ENCODE assay signal across 8 cellular contexts in the genomic region with DNA sequence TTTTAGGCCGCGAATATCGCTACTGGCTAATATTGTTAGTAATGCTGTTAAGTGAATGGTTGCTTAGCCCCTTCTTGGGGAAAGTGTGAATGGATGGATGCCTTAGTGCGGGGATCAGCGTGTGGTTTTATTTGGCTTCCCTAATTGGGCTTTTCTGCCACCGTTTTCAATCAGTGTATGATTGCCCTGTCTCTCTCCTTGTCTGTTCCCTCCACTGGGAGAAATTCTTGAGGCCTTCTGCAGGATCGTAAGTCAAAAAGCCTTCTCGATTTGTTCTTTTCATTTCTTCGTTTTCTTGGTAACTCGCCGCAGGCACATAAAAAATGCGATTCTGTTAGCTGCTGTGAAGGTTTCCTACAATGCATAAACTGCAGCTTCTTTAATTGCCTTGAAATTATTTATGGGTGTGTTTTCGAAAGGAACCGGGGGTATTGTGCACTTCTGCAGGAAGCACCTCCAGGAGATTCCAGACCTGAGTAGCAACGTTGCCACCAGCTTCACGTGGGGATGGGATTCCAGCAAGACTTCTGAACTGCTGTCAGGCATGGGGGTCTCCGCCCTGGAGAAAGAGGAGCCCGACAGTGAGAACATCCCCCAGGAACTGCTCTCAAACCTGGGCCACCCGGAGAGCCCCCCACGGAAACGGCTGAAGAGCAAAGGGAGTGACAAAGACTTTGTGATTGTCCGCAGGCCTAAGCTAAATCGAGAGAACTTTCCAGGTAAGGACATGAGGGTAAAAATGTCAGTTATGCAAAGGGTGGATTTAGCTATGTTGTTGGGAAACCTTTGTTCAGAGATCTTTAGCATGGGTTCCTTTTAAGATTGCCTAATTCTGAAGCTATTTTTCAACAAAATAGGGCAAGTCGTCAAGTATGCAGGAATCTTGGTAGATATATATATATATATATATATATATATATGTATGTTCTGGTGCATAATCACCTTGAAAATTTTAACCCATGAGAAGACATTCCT. TPM values are rescaled to one million over a fixed set of nuclear protein-coding genes. Genes with fewer than 3 reads are reported as not detected.
A peak's percentile ranks its signal among the peaks of the same experiment; 100 is the strongest.
DNase-seq lines count a peak whose midpoint lies in the region; ATAC-seq, FAIRE-seq and TF ChIP-seq lines count a peak whose summit lies in the region.

No MANE protein-coding gene starts in this region.

- FAIRE-seq in endothelial cell of umbilical vein (lab: Jason Lieb, UNC) = no peak

- CTCF ChIA-PET in endothelial cell of umbilical vein (lab: Charles Lee) = interaction anchor here (0.9 to 4.7 kb wide), 6 partner anchors 9 to 543 kb away, joined by 4 to 30 read pairs (median 10); partner anchors contain the start of gene NADK2
- CTCF ChIA-PET in naive thymus-derived CD4-positive, alpha-beta T cell (lab: Charles Lee) = interaction anchor here (0.6 kb wide), 1 partner anchor 35 kb away, joined by 3 read pairs; no protein-coding TSS in a partner anchor

- peak overlapping the region; percentile 89 to 98 (median 96) for H3K4me3 Mint-ChIP-seq in naive thymus-derived CD4-positive, alpha-beta T cell

- peak overlapping the region; percentile 79 for H3K9ac ChIP-seq in endothelial cell of umbilical vein (replicated peaks; ENCODE audit: extremely low read depth, insufficient read depth, low read length)

- intact Hi-C loops in endothelial cell of umbilical vein (cut with micrococcal nuclease) = loop anchor here (1.0 to 5.0 kb wide), 3 partner anchors 24 to 725 kb away; partner anchors contain the start of gene NIPBL
- intact Hi-C loops in naive thymus-derived CD4-positive, alpha-beta T cell (cut with micrococcal nuclease) = loop anchor here (1.0 to 10.0 kb wide), 10 partner anchors 90 to 1315 kb away; partner anchors contain the start of genes BRIX1 (in 2 of the 2), NIPBL (in 2 of the 2), RAD1 (in 2 of the 2) and TTC23L (in 2 of the 2)

- TSS peak; percentile 57 for BruUV-seq in endothelial cell of umbilical vein (replicated peaks; lab: Mats Ljungman, UMichigan)

- peaks cover 4 to 41% (median 28%) of the 10 kb centered on the region in 5 donors for H3K36me3 Mint-ChIP-seq in naive thymus-derived CD4-positive, alpha-beta T cell

- peak overlapping the region; percentile 70 for H3K4me2 ChIP-seq in endothelial cell of umbilical vein (ENCODE audit: insufficient read depth, low read length)

- ATAC-seq in naive thymus-derived CD4-positive, alpha-beta T cell = no peak

- H3K79me2 ChIP-seq in endothelial cell of umbilical vein (ENCODE audit: control insufficient read depth, insufficient read depth, low read length) = peaks cover 23% of the 10 kb centered on the region

- no peaks in the 10 kb centered on the region for H3K36me3 ChIP-seq in endothelial cell of umbilical vein (ENCODE audit: control insufficient read depth in 2 of 2, extremely low read depth in 1 of 2, insufficient read depth in 2 of 2, low read length in 2 of 2)
- H3K36me3 ChIP-seq in naive thymus-derived CD4-positive, alpha-beta T cell (ENCODE audit: control insufficient read depth in 2 of 3, insufficient read depth in 3 of 3, low read length in 3 of 3) = peaks cover 0 to 16% (median 5%) of the 10 kb centered on the region in 3 experiments

- H3K4me1 Mint-ChIP-seq in naive thymus-derived CD4-positive, alpha-beta T cell = peaks cover 52 to 92% (median 79%) of the 10 kb centered on the region in 7 donors

- H3K9me3 ChIP-seq in endothelial cell of umbilical vein (replicated peaks; ENCODE audit: control insufficient read depth, insufficient read depth, low read length) = no peaks in the 10 kb centered on the region
- no peaks in the 10 kb centered on the region for H3K9me3 ChIP-seq in naive thymus-derived CD4-positive, alpha-beta T cell (ENCODE audit: control insufficient read depth in 2 of 3, low read length in 3 of 3)

- H3K9me3 Mint-ChIP-seq in naive thymus-derived CD4-positive, alpha-beta T cell = no peaks in the 10 kb centered on the region

- no peaks in the 10 kb centered on the region for H3K27me3 Mint-ChIP-seq in naive thymus-derived CD4-positive, alpha-beta T cell

- H3K27me3 ChIP-seq in endothelial cell of umbilical vein (ENCODE audit: control insufficient read depth in 2 of 2, insufficient read depth in 2 of 2, low read length in 2 of 2) = no peaks in the 10 kb centered on the region
- no peaks in the 10 kb centered on the region for H3K27me3 ChIP-seq in naive thymus-derived CD4-positive, alpha-beta T cell (ENCODE audit: control insufficient read depth in 2 of 2, insufficient read depth in 2 of 2, low read length in 2 of 2)

- peak; percentile 63 for DNase-seq in NCI-H1694 treated with DMSO at 0.1 percent for 48 hours (lab: John Stamatoyannopoulos, UW)
- no peak for DNase-seq in NCI-H1694 (lab: John Stamatoyannopoulos, UW)
- no peak for DNase-seq in HFF-Myc (ENCODE audit: extremely low read depth, low read depth)
- peak; percentile 41 for DNase-seq in SHP77 treated with DMSO at 0.1 percent for 48 hours (lab: John Stamatoyannopoulos, UW)
- DNase-seq in endothelial cell of umbilical vein (ENCODE audit: low read depth, low spot score) = peak; percentile 3
- DNase-seq in naive thymus-derived CD4-positive, alpha-beta T cell = no peak
- DNase-seq in KG1 (lab: John Stamatoyannopoulos, UW) = no peak
- DNase-seq in NCI-H128 (lab: John Stamatoyannopoulos, UW; ENCODE audit: unreplicated experiment) = no peak

- H4K20me1 ChIP-seq in endothelial cell of umbilical vein (replicated peaks; ENCODE audit: control insufficient read depth, extremely low read depth, insufficient read depth, low read length) = no peaks in the 10 kb centered on the region

- peak overlapping the region; percentile 87 for H2AFZ ChIP-seq in endothelial cell of umbilical vein (ENCODE audit: low read depth, low read length)

- H3K4me1 ChIP-seq in endothelial cell of umbilical vein (ENCODE audit: control insufficient read depth, extremely low read depth, insufficient read depth, low read length) = peaks cover 19% of the 10 kb centered on the region
- peaks cover 24% of the 10 kb centered on the region in 2 donors for H3K4me1 ChIP-seq in naive thymus-derived CD4-positive, alpha-beta T cell (ENCODE audit: control insufficient read depth in 2 of 2, insufficient read depth in 2 of 2, low read length in 2 of 2)

- TF ChIP-seq CTCF in HFF-Myc (IDR thresholded peaks at IDR 0.05; ENCODE audit: low read depth, low read length, missing control alignments) (no peak), endothelial cell of umbilical vein (IDR thresholded peaks at IDR 0.05; ENCODE audit: extremely low read depth in 1 of 2, insufficient read depth in 1 of 2, low read depth in 1 of 2, low read length in 2 of 2) (no peak)

- dilution Hi-C loops in endothelial cell of umbilical vein (cut with MboI; ENCODE audit: extremely low pct_ligation_motif_present, low sequenced_read_pairs) = no loop called here

- no peaks in the 10 kb centered on the region for H3K9me1 ChIP-seq in endothelial cell of umbilical vein (replicated peaks; ENCODE audit: control insufficient read depth, extremely low read depth, insufficient read depth, low read length)

- peak overlapping the region; percentile 76 to 97 (median 91) for H3K27ac Mint-ChIP-seq in naive thymus-derived CD4-positive, alpha-beta T cell

- peak overlapping the region; percentile 2 for H3K27ac ChIP-seq in endothelial cell of umbilical vein (ENCODE audit: insufficient read depth, low read depth, low read length)
- H3K27ac ChIP-seq in naive thymus-derived CD4-positive, alpha-beta T cell (ENCODE audit: low read depth, low read length) = peak overlapping the region; percentile 69

- H3K4me3 ChIP-seq in HFF-Myc (replicated peaks; ENCODE audit: low read depth, low read length) = peak overlapping the region; percentile 74
- peak overlapping the region; percentile 69 to 84 (median 73) for H3K4me3 ChIP-seq in endothelial cell of umbilical vein (replicated peaks in 1 of 3; ENCODE audit: insufficient read depth in 1 of 3, low read depth in 1 of 3, low read length in 3 of 3)
- H3K4me3 ChIP-seq in naive thymus-derived CD4-positive, alpha-beta T cell (ENCODE audit: low read length) = peak overlapping the region; percentile 87

- TF ChIP-seq POLR2A in endothelial cell of umbilical vein (IDR thresholded peaks at IDR 0.05; ENCODE audit: low read depth, low read length) = no peak

- POLR2A ChIA-PET in endothelial cell of umbilical vein (lab: Charles Lee) = no interaction called here
- POLR2A ChIA-PET in naive thymus-derived CD4-positive, alpha-beta T cell (lab: Charles Lee) = interaction anchor here (0.7 to 3.2 kb wide), 4 partner anchors 8 to 1295 kb away, joined by 3 to 35 read pairs (median 6); partner anchors contain the start of gene NADK2

TF ChIP-seq in endothelial cell of umbilical vein, 7 proteins besides CTCF, POLR2A, EP300 and RAD21 (continues in another document):
- TF ChIP-seq MYC (IDR thresholded peaks at IDR 0.05; ENCODE audit: low read depth, low read length) = no peak
- TF ChIP-seq FOS (IDR thresholded peaks at IDR 0.05; ENCODE audit: borderline replicate concordance, insufficient read depth, low read length) = no peak
- TF ChIP-seq GATA2 (IDR thresholded peaks at IDR 0.05; ENCODE audit: insufficient read depth, insufficient read length, low read depth, low read length) = no peak

RNA-seq across cellular contexts. Expression of gene SKP2, which starts 0.7 kb away (rescaled TPM):
- 40.9 and 42.0 TPM in 2 replicates for total RNA-seq in endothelial cell of umbilical vein
- 9.8 and 12.5 TPM in 2 replicates for polyA plus RNA-seq in endothelial cell of umbilical vein
- polyA plus RNA-seq in endothelial cell of umbilical vein (2011; cell fraction: cytosol; rRNA removed) = 14.9 and 16.5 TPM in 2 replicates
- polyA plus RNA-seq in endothelial cell of umbilical vein (2011; cell fraction: nucleus; rRNA removed) = 16.6 and 18.6 TPM in 2 replicates
- polyA plus RNA-seq in endothelial cell of umbilical vein (2012) = 10.9 and 20.5 TPM in 2 replicates
- polyA minus RNA-seq in endothelial cell of umbilical vein = 44.6 and 50.7 TPM in 2 replicates
- 74.6 TPM for polyA minus RNA-seq in endothelial cell of umbilical vein (2011; cell fraction: cytosol; rRNA and poly(A)+ RNA removed)
- 18.6 and 25.1 TPM in 2 replicates for polyA minus RNA-seq in endothelial cell of umbilical vein (2011; cell fraction: nucleus; rRNA and poly(A)+ RNA removed)
- total RNA-seq in naive thymus-derived CD4-positive, alpha-beta T cell = 10 to 100 TPM; 11.9 to 37.1 (median 23.3) TPM
- polyA plus RNA-seq in naive thymus-derived CD4-positive, alpha-beta T cell = 10 to 100 TPM; 23.1 to 27.1 TPM

RNA-seq across cellular contexts. Expression of gene LMBRD2, which starts 0.9 kb away (rescaled TPM):
- total RNA-seq in endothelial cell of umbilical vein = 5.2 and 6.6 TPM in 2 replicates
- 1.0 and 1.2 TPM in 2 replicates for polyA plus RNA-seq in endothelial cell of umbilical vein
- polyA plus RNA-seq in endothelial cell of umbilical vein (2011; cell fraction: cytosol; rRNA removed) = 0.93 and 1.1 TPM in 2 replicates
- polyA plus RNA-seq in endothelial cell of umbilical vein (2011; cell fraction: nucleus; rRNA removed) = 3.7 and 5.7 TPM in 2 replicates
- 2.2 and 3.5 TPM in 2 replicates for polyA plus RNA-seq in endothelial cell of umbilical vein (2012)
- 6.1 and 7.1 TPM in 2 replicates for polyA minus RNA-seq in endothelial cell of umbilical vein
- polyA minus RNA-seq in endothelial cell of umbilical vein (2011; cell fraction: cytosol; rRNA and poly(A)+ RNA removed) = 8.4 TPM
- 6.1 and 9.2 TPM in 2 replicates for polyA minus RNA-seq in endothelial cell of umbilical vein (2011; cell fraction: nucleus; rRNA and poly(A)+ RNA removed)
- 10 to 100 TPM in 3 of 5 experiments, 1 to 10 TPM in 2; 6.8 to 17.1 (median 12.3) TPM for total RNA-seq in naive thymus-derived CD4-positive, alpha-beta T cell
- polyA plus RNA-seq in naive thymus-derived CD4-positive, alpha-beta T cell = 1 to 10 TPM; 4.1 to 4.9 TPM

Comparison
In these comparisons a context has a peak if more than half of its experiments do, and no peak if none do; other contexts are left out.
1. DNase-seq: peak in NCI-H1694 treated with DMSO at 0.1 percent for 48 hours (single experiment), SHP77 treated with DMSO at 0.1 percent for 48 hours (single experiment) and endothelial cell of umbilical vein (single experiment); none in NCI-H1694 (single experiment), HFF-Myc (single experiment), naive thymus-derived CD4-positive, alpha-beta T cell (0 of 9), KG1 (single experiment) and NCI-H128 (single experiment).
2. Peak in every context shown above with its lines, with median percentiles within 50 percentile points of each other: H3K4me3 ChIP-seq.